Comparison of ENCODE assay signal across 8 cellular contexts in the genomic region with DNA sequence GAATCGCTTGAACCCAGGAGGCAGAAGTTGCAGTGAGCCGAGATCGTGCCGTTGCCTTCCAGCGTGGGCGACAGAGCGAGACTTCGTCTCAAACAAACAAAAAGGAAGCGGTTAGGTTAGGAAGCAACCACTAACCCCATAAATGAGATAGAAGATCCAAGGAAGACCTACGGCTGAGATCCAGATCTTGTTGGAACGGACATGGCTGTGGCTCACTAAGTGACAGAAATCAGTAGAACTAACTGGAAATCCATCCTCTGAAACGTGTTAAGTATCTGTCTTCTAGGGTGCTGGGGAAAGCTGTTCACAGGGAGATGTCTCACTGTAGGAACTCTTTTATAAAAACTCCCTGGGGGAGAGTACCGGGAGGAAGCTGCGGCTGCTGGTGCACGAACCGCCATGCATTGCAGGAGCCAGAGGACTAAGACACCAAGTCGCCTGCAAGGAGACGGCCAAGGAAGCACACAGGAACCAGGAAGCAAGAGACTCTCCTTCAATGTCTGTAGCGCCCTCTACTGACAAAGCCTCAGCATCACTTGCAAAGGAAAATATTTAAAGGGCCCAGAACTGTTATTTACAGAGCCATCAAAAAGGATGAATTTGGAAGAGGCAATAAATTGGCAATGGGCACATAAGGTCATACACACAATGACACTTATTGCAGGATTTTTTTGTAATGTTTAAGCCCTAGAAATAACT. TPM values are rescaled to one million over a fixed set of nuclear protein-coding genes. Genes with fewer than 3 reads are reported as not detected.
DNase-seq lines count a peak whose midpoint lies in the region; ATAC-seq and TF ChIP-seq lines count a peak whose summit lies in the region.

No MANE protein-coding gene starts in this region.

- H3K36me3 ChIP-seq in body of pancreas (replicated peaks in 1 of 2; ENCODE audit: insufficient read depth in 1 of 2, low read depth in 2 of 2) (no peaks in the 10 kb centered on the region), kidney epithelial cell (ENCODE audit: control insufficient read depth, insufficient read depth, low read length) (no peaks in the 10 kb centered on the region)

- no peak overlapping the region for H3K4me3 ChIP-seq in body of pancreas
- no peak overlapping the region for H3K4me3 ChIP-seq in kidney epithelial cell (ENCODE audit: low read depth, low read length)

- H3K9me3 ChIP-seq in body of pancreas: no peaks in the 10 kb centered on the region

- peak; percentile 40 for DNase-seq in activated naive CD4-positive, alpha-beta T cell treated with Interleukin-2 at 50 U/mL for 16 hours
- DNase-seq in activated naive CD4-positive, alpha-beta T cell (lab: John Stamatoyannopoulos, UW): no peak
- DNase-seq in OCI-M2 (lab: John Stamatoyannopoulos, UW; ENCODE audit: unreplicated experiment) (peak; percentile 18), body of pancreas (peak; percentile 34 to 69 (median 53)), kidney epithelial cell (ENCODE audit: low read depth) (no peak), NCI-H2107 treated with DMSO at 0.1 percent for 48 hours (lab: John Stamatoyannopoulos, UW; ENCODE audit: unreplicated experiment) (no peak), anterior cingulate cortex (lab: John Stamatoyannopoulos, UW) (no peak)

- WGBS in body of pancreas, 2 donors: 76 to 79% methylated on average over 19 of the region's 19 CpGs

- intact Hi-C loops in body of pancreas (cut with DNase I): no loop called here

- H3K27me3 ChIP-seq in body of pancreas (no peaks in the 10 kb centered on the region), kidney epithelial cell (ENCODE audit: control insufficient read depth, insufficient read depth, low read length) (no peaks in the 10 kb centered on the region)

- no peak for TF ChIP-seq POLR2A in body of pancreas (IDR thresholded peaks at IDR 0.05)

- ATAC-seq in HG03097 (IDR thresholded peaks at IDR 0.05; ENCODE audit: low FRiP score, unreplicated experiment) (peak; percentile 87), body of pancreas (peak; percentile 55)

- H3K27ac ChIP-seq in body of pancreas: no peak overlapping the region

- TF ChIP-seq CTCF in body of pancreas (IDR thresholded peaks at IDR 0.05) (peak in 6 of 7 experiments; percentile 34 to 64 (median 56)), kidney epithelial cell (IDR thresholded peaks at IDR 0.05; ENCODE audit: insufficient read depth, low read length, poor library complexity, severe bottlenecking) (peak; percentile 51)

- H3K4me1 ChIP-seq in body of pancreas: no peaks in the 10 kb centered on the region

RNA-seq across cellular contexts. Expression of a gene that starts 16.9 kb away (rescaled TPM):
- total RNA-seq in body of pancreas (10 to 100 TPM; 10.1 to 15.2 TPM), kidney epithelial cell (17.0 and 18.1 TPM in 2 replicates)

RNA-seq across cellular contexts. Expression of a gene that starts 47.6 kb away (rescaled TPM):
- total RNA-seq in body of pancreas (1 to 10 TPM; 4.7 to 5.6 TPM), kidney epithelial cell (3.1 and 5.0 TPM in 2 replicates)

RNA-seq across cellular contexts. Expression of a gene that starts 51.4 kb away (rescaled TPM):
- total RNA-seq in body of pancreas (not detected), kidney epithelial cell (7.4 TPM in 1 of 2 replicates, not detected in the other)

Comparison
In these comparisons a context has a peak if more than half of its experiments do, and no peak if none do; other contexts are left out.
1. DNase-seq: peak in activated naive CD4-positive, alpha-beta T cell treated with Interleukin-2 at 50 U/mL for 16 hours (single experiment), OCI-M2 (single experiment) and body of pancreas (4 of 4); none in activated naive CD4-positive, alpha-beta T cell (0 of 4), kidney epithelial cell (single experiment), NCI-H2107 treated with DMSO at 0.1 percent for 48 hours (single experiment) and anterior cingulate cortex (0 of 58).